In genomic region chr10:122657734-122658133, GRCh38 we compare ENCODE assay signal across 32 cellular contexts. TPM values are rescaled to one million over a fixed set of nuclear protein-coding genes. Genes with fewer than 3 reads are reported as not detected.
"Had no signal": no experiment of that assay in that cellular context is flagged by ENCODE, and none has a peak within 500 bp of the region (broad histone marks: within the 10 kb centered on the region; RNA-seq: fewer than 3 reads in every experiment).

No MANE protein-coding gene starts in this region.

- H3K4me3 ChIP-seq: right lobe of liver, testis, transverse colon had no signal

- ATAC-seq: activated CD4-positive, CD25-positive, alpha-beta regulatory T cell treated with anti-CD3 and anti-CD28 coated beads, Interleukin-2, amount 50 U/mL, for 24 hours; effector memory CD8-positive, alpha-beta T cell had no signal

- DNase-seq: activated CD4-positive, alpha-beta T cell treated with anti-CD3 and anti-CD28 coated beads for 48 hours; activated CD4-positive, alpha-beta T cell treated with anti-CD3 and anti-CD28 coated beads, Interleukin-2, amount 50 U/mL, for 48 hours; activated CD8-positive, alpha-beta memory T cell treated with anti-CD3 and anti-CD28 coated beads, Interleukin-2, amount 50 U/mL, for 4 hours; activated gamma-delta T cell treated with Interleukin-2 at 50 U/mL for 16 hours; activated naive CD4-positive, alpha-beta T cell treated with anti-CD3 and anti-CD28 coated beads, Interleukin-2, amount 50 U/mL, for 16 hours; activated T-cell treated with anti-CD3 and anti-CD28 coated beads, Interleukin-2, amount 50 U/mL, for 1 hour; amniotic stem cell; brain microvascular endothelial cell; cortex of kidney; effector memory CD8-positive, alpha-beta T cell; foreskin fibroblast; head of caudate nucleus; immature natural killer cell; right lobe of liver; small intestine; stimulated activated CD4-positive, alpha-beta T cell treated with anti-CD3 and anti-CD28 coated beads, Interleukin-1b, Interleukin-23, amount 100 ng/mL, for 48 hours; stimulated activated naive CD4-positive, alpha-beta T cell treated with Interleukin-2 at 50 U/mL for 16 hours; testis; transverse colon; WERI-Rb-1 had no signal

- H3K36me3 ChIP-seq: brain microvascular endothelial cell, right lobe of liver, transverse colon, WERI-Rb-1 had no signal

- H3K9me3 ChIP-seq: right lobe of liver, testis, transverse colon had no signal

- H3K27ac ChIP-seq: brain microvascular endothelial cell, right lobe of liver, testis, transverse colon, WERI-Rb-1 had no signal

- H3K27me3 ChIP-seq: brain microvascular endothelial cell, right lobe of liver, testis had no signal

- H3K4me1 ChIP-seq: right lobe of liver, testis, transverse colon had no signal

RNA-seq across cellular contexts. Expression of gene C10orf120, which starts 41.9 kb away (rescaled TPM):
- total RNA-seq: activated CD8-positive, alpha-beta memory T cell treated with anti-CD3 and anti-CD28 coated beads for 36 hours; activated T-helper 1 cell treated with anti-CD3 and anti-CD28 coated beads, Interleukin-12 subunit alpha, Interleukin-12 subunit beta, Interleukin-2, Interleukin-4 antibody, amounts not matched to agents 30 ng/mL and 10 ng/mL and 1 ng/mL, durations not matched to agents 14 hours and 24 hours and 36 hours; astrocyte; chondrocyte; esophagus mucosa; kidney epithelial cell; lower leg skin; natural killer cell treated with Interleukin-12 subunit alpha and Interleukin-12 subunit beta and Interleukin-15 and Interleukin-18, amount 100 ng/mL, for 72 hours; osteoblast; posterior vena cava; right lobe of liver; T-helper 1 cell treated with Interleukin-12 subunit alpha and Interleukin-12 subunit beta and Interleukin-4 antibody, amounts not matched to agents 30 ng/mL and 1 ng/mL, for 36 hours; transverse colon had no signal
- polyA plus RNA-seq: immature natural killer cell, small intestine had no signal
